25 cellular contexts compared by ENCODE assay signal in the genomic region with DNA sequence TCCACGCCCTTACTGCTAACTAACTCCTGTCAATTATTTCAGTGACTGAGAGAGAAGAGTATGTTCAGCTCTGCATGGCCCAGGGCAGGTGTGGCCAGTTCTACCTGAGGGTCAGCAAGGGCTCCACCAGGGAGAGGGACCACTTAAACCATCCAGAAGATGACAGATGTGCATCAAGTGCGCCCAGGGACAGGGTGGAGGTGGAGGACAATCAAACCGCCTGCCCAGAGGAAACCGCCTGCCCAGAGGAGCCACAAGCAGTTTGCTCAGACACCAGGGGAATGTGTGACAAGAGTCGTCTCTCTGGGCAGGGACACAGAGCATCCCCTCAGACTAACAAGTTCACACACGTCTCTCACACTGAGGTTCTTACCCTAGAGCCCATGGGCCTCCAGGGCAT. TPM values are rescaled to one million over a fixed set of nuclear protein-coding genes. Genes with fewer than 3 reads are reported as not detected.
"Had no signal": no experiment of that assay in that cellular context is flagged by ENCODE, and none has a peak within 500 bp of the region (broad histone marks: within the 10 kb centered on the region; RNA-seq: fewer than 3 reads in every experiment).

No MANE protein-coding gene starts in this region.

- DNase-seq: activated CD4-positive, alpha-beta memory T cell treated with anti-CD3 and anti-CD28 coated beads for 36 hours; activated CD4-positive, alpha-beta T cell treated with anti-CD3 and anti-CD28 coated beads for 36 hours; activated CD4-positive, alpha-beta T cell treated with anti-CD3 and anti-CD28 coated beads, Interleukin-2, amount 10 ng/mL, durations not matched to agents 24 days and 14 days; activated CD4-positive, CD25-positive, alpha-beta regulatory T cell; activated CD4-positive, CD25-positive, alpha-beta regulatory T cell treated with anti-CD3 and anti-CD28 coated beads, Interleukin-2, amount 50 U/mL, for 72 hours; activated CD8-positive, alpha-beta memory T cell treated with anti-CD3 and anti-CD28 coated beads for 24 hours; activated effector memory CD4-positive, alpha-beta T cell treated with Interleukin-2 at 50 U/mL for 16 hours; activated gamma-delta T cell treated with Interleukin-2 at 50 U/mL for 16 hours; activated naive CD4-positive, alpha-beta T cell treated with anti-CD3 and anti-CD28 coated beads, Interleukin-2, amount 50 U/mL, for 16 hours; activated naive CD4-positive, alpha-beta T cell treated with Interleukin-2 at 50 U/mL for 16 hours; activated T-cell treated with anti-CD3 and anti-CD28 coated beads, Interleukin-2, amount 50 U/mL, for 4 hours; amniotic stem cell; anterior cingulate cortex; brain microvascular endothelial cell; dorsolateral prefrontal cortex; effector memory CD4-positive, alpha-beta T cell; endodermal cell; T-helper 2 cell had no signal

- H3K36me3 ChIP-seq: brain microvascular endothelial cell had no signal

- H3K27ac Mint-ChIP-seq: activated CD4-positive, alpha-beta memory T cell treated with anti-CD3 and anti-CD28 coated beads for 36 hours; activated CD4-positive, alpha-beta T cell treated with anti-CD3 and anti-CD28 coated beads for 36 hours; activated CD4-positive, alpha-beta T cell treated with anti-CD3 and anti-CD28 coated beads, Interleukin-2, amount 10 ng/mL, durations not matched to agents 24 days and 14 days; activated naive CD8-positive, alpha-beta T cell; activated T-helper 17 cell treated with anti-CD3 and anti-CD28 coated beads, Interleukin-2, amount 50 U/mL, for 72 hours; dendritic cell treated with granulocyte-macrophage colony-stimulating factor and Interleukin-4, amounts not matched to agents 40 ng/mL and 50 ng/mL, for 4 days; endodermal cell had no signal

- H3K4me3 ChIP-seq: coronary artery, dorsolateral prefrontal cortex had no signal

- H3K4me1 Mint-ChIP-seq: activated T-helper 17 cell treated with anti-CD3 and anti-CD28 coated beads, Interleukin-2, amount 50 U/mL, for 72 hours; central memory CD8-positive, alpha-beta T cell had no signal

- H3K36me3 Mint-ChIP-seq: activated CD4-positive, alpha-beta memory T cell treated with anti-CD3 and anti-CD28 coated beads for 36 hours had no signal

- ATAC-seq: activated CD4-positive, alpha-beta T cell treated with anti-CD3 and anti-CD28 coated beads for 36 hours; activated T-cell treated with anti-CD3 and anti-CD28 coated beads, Interleukin-2, amount 50 U/mL, for 4 hours; activated T-helper 17 cell treated with anti-CD3 and anti-CD28 coated beads, Interleukin-2, amount 50 U/mL, for 72 hours; esophagus mucosa had no signal

- H3K4me3 Mint-ChIP-seq: activated CD4-positive, alpha-beta memory T cell treated with anti-CD3 and anti-CD28 coated beads for 36 hours; activated CD4-positive, alpha-beta T cell treated with anti-CD3 and anti-CD28 coated beads for 36 hours; activated CD4-positive, alpha-beta T cell treated with anti-CD3 and anti-CD28 coated beads, Interleukin-2, amount 10 ng/mL, durations not matched to agents 24 days and 14 days; activated naive CD8-positive, alpha-beta T cell; activated T-cell treated with anti-CD3 and anti-CD28 coated beads, Interleukin-2, amount 50 U/mL, for 4 hours; activated T-helper 17 cell treated with anti-CD3 and anti-CD28 coated beads, Interleukin-2, amount 50 U/mL, for 72 hours; central memory CD8-positive, alpha-beta T cell; dendritic cell treated with granulocyte-macrophage colony-stimulating factor and Interleukin-4, amounts not matched to agents 40 ng/mL and 50 ng/mL, for 4 days; endodermal cell had no signal

- H3K27me3 ChIP-seq: brain microvascular endothelial cell, dorsolateral prefrontal cortex had no signal

- H3K27me3 Mint-ChIP-seq: activated naive CD8-positive, alpha-beta T cell; activated T-helper 17 cell treated with anti-CD3 and anti-CD28 coated beads, Interleukin-2, amount 50 U/mL, for 72 hours had no signal

- H3K9me3 Mint-ChIP-seq: activated CD4-positive, alpha-beta memory T cell treated with anti-CD3 and anti-CD28 coated beads for 36 hours; activated CD4-positive, alpha-beta T cell treated with anti-CD3 and anti-CD28 coated beads, Interleukin-2, amount 10 ng/mL, durations not matched to agents 24 days and 14 days; activated T-cell treated with anti-CD3 and anti-CD28 coated beads, Interleukin-2, amount 50 U/mL, for 4 hours; activated T-helper 17 cell treated with anti-CD3 and anti-CD28 coated beads, Interleukin-2, amount 50 U/mL, for 72 hours; central memory CD8-positive, alpha-beta T cell had no signal

RNA-seq across cellular contexts. Expression of a gene that starts 14.5 kb away (rescaled TPM):
- total RNA-seq: bronchial epithelial cell, endodermal cell had no signal
